ENCODE assay signal across 8 cellular contexts in the genomic region with DNA sequence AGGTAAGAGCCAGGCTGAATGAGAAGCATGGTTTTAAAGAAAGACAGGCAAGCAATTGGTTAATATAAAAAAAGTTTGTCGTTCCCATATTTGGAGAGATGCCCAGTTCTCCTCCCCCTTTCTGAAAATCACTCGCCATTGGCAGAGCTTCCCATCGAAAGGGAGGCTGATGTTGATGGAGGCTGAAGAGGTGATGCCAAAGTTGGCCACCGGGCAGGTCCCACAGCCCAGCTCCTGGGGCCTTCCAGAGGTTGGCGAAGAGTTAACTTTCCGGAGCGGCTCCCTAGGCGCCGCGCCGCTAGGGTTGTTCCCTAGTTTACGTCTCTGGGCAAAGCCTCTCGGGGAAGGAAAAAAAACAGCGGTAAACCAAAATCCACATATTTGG. TPM values are rescaled to one million over a fixed set of nuclear protein-coding genes. Genes with fewer than 3 reads are reported as not detected.
A peak's percentile ranks its signal among the peaks of the same experiment; 100 is the strongest.
DNase-seq lines count a peak whose midpoint lies in the region; ATAC-seq, FAIRE-seq and TF ChIP-seq lines count a peak whose summit lies in the region.

No MANE protein-coding gene starts in this region.

- no peaks in the 10 kb centered on the region for H3K9me3 Mint-ChIP-seq in nephron progenitor cell

- no peak for TF ChIP-seq CTCF in SK-N-SH (IDR thresholded peaks at IDR 0.05)
- no peak for TF ChIP-seq CTCF in fibroblast of lung (conservative IDR thresholded peaks at IDR 0.05 in 1 of 2, IDR thresholded peaks at IDR 0.05 in 1 of 2; ENCODE audit: low read depth in 1 of 2, low read length in 2 of 2)
- no peak for TF ChIP-seq CTCF in nephron progenitor cell (IDR thresholded peaks at IDR 0.05)

- H3K4me1 Mint-ChIP-seq in nephron progenitor cell: peaks cover 19% of the 10 kb centered on the region

- H3K9ac ChIP-seq in HUES64 (ENCODE audit: low read depth, low read length) (peak overlapping the region; percentile 90), SK-N-SH (peak overlapping the region; percentile 69; the same call in 1 of the 2 replicates), fibroblast of lung (ENCODE audit: insufficient read depth, low read length) (no peak overlapping the region)

- H3F3A ChIP-seq in SK-N-SH (replicated peaks; ENCODE audit: insufficient read depth): peaks cover 12% of the 10 kb centered on the region

- no peaks in the 10 kb centered on the region for H3K9me3 ChIP-seq in HUES64 (ENCODE audit: insufficient read depth, low read depth, low read length)
- no peaks in the 10 kb centered on the region for H3K9me3 ChIP-seq in SK-N-SH
- H3K9me3 ChIP-seq in fibroblast of lung (ENCODE audit: control insufficient read depth, insufficient read depth, low read depth, low read length): no peaks in the 10 kb centered on the region
- no peaks in the 10 kb centered on the region for H3K9me3 ChIP-seq in small intestine (ENCODE audit: control insufficient read depth, low read depth)

- H3K27ac ChIP-seq in HUES64 (ENCODE audit: low read depth, low read length) (no peak overlapping the region), SK-N-SH (ENCODE audit: low read depth in 2 of 2, low read length in 1 of 2) (peak overlapping the region in 1 of 2 experiments; percentile 68; a peak in 2 of 4 replicates), fibroblast of lung (ENCODE audit: insufficient read depth, low read length) (no peak overlapping the region), small intestine (ENCODE audit: low read depth in 1 of 2, low read length in 1 of 2) (no peak overlapping the region)

- peak overlapping the region; percentile 83 for H3K4me2 ChIP-seq in SK-N-SH
- peak overlapping the region; percentile 78 for H3K4me2 ChIP-seq in fibroblast of lung (ENCODE audit: extremely low read depth, insufficient read depth, low read length)

- H3K4me3 Mint-ChIP-seq in nephron progenitor cell: peak overlapping the region; percentile 81

- no peaks in the 10 kb centered on the region for H3K79me2 ChIP-seq in SK-N-SH (ENCODE audit: insufficient read depth)
- H3K79me2 ChIP-seq in fibroblast of lung (ENCODE audit: control insufficient read depth, insufficient read depth, low read length): no peaks in the 10 kb centered on the region

- H3K27me3 ChIP-seq in HUES64 (ENCODE audit: insufficient read depth, low read length): peaks cover 22% of the 10 kb centered on the region
- H3K27me3 ChIP-seq in SK-N-SH (ENCODE audit: insufficient read depth): no peaks in the 10 kb centered on the region
- H3K27me3 ChIP-seq in fibroblast of lung (ENCODE audit: control insufficient read depth, insufficient read depth, low read length): no peaks in the 10 kb centered on the region
- H3K27me3 ChIP-seq in small intestine (ENCODE audit: control insufficient read depth in 2 of 2, insufficient read depth in 2 of 2, low read length in 2 of 2): peaks cover 0 to 14% of the 10 kb centered on the region in 2 donors

- no peaks in the 10 kb centered on the region for H3K9me2 ChIP-seq in SK-N-SH

- 5% methylated on average over 14 of the region's 14 CpGs for WGBS in HUES64
- 4% methylated on average over 9 of the region's 14 CpGs for WGBS in SK-N-SH (ENCODE audit: low lambda C conversion rate)
- 1 to 4% (median 2%) methylated on average over 14 of the region's 14 CpGs for WGBS in small intestine, 3 donors

- ATAC-seq in GM18907 (IDR thresholded peaks at IDR 0.05; ENCODE audit: unreplicated experiment): no peak

- CTCF ChIA-PET in SK-N-SH (lab: Yijun Ruan, JAX): interaction anchor here (1.2 to 3.7 kb wide), 2 partner anchors 18 to 31 kb away, joined by 3 to 14 read pairs; no protein-coding TSS in a partner anchor

- peak overlapping the region; percentile 84 for H3K4me3 ChIP-seq in HUES64 (ENCODE audit: low read length)
- peak overlapping the region; percentile 61 to 66 for H3K4me3 ChIP-seq in SK-N-SH (ENCODE audit: low read depth in 2 of 2, low read length in 1 of 2)
- H3K4me3 ChIP-seq in fibroblast of lung (replicated peaks in 1 of 4; ENCODE audit: control extremely low read depth in 1 of 4, insufficient read depth in 1 of 4, low read depth in 3 of 4, low read length in 4 of 4): peak overlapping the region; percentile 47 to 60 (median 53)
- H3K4me3 ChIP-seq in small intestine (ENCODE audit: low read depth in 1 of 2, low read length in 2 of 2): no peak overlapping the region

- FAIRE-seq in small intestine (lab: Jason Lieb, UNC): no peak

- POLR2A ChIA-PET in SK-N-SH (lab: Yijun Ruan, JAX): no interaction called here

- H4K20me1 ChIP-seq in SK-N-SH (ENCODE audit: insufficient read depth): no peaks in the 10 kb centered on the region
- no peaks in the 10 kb centered on the region for H4K20me1 ChIP-seq in fibroblast of lung (ENCODE audit: control insufficient read depth, extremely low read depth, insufficient read depth, low read length)

- no peak for TF ChIP-seq RAD21 in SK-N-SH (IDR thresholded peaks at IDR 0.05; ENCODE audit: low read length)

- peaks cover 19% of the 10 kb centered on the region for H3K27me3 Mint-ChIP-seq in nephron progenitor cell (ENCODE audit: low read depth, poor library complexity)

- DNase-seq in COLO829 (ENCODE audit: low spot score) (peak; percentile 69), SK-N-SH (peak; percentile 57), fibroblast of lung (ENCODE audit: low read depth in 2 of 2) (peak in 1 of 2 donors; percentile 38), nephron progenitor cell (no peak), small intestine (no peak), NCI-H128 (lab: John Stamatoyannopoulos, UW; ENCODE audit: unreplicated experiment) (no peak)

- peaks cover 5% of the 10 kb centered on the region for H3K36me3 Mint-ChIP-seq in nephron progenitor cell (ENCODE audit: low read depth)

- no peaks in the 10 kb centered on the region for H3K36me3 ChIP-seq in HUES64 (ENCODE audit: insufficient read depth, low read length)
- no peaks in the 10 kb centered on the region for H3K36me3 ChIP-seq in SK-N-SH (replicated peaks in 1 of 2; ENCODE audit: control insufficient read depth in 1 of 2, insufficient read depth in 2 of 2, low read length in 1 of 2)
- no peaks in the 10 kb centered on the region for H3K36me3 ChIP-seq in fibroblast of lung (ENCODE audit: control insufficient read depth, insufficient read depth, low read length)
- H3K36me3 ChIP-seq in small intestine (ENCODE audit: control insufficient read depth in 2 of 2, insufficient read depth in 2 of 2, low read length in 2 of 2): no peaks in the 10 kb centered on the region

- H3K4me1 ChIP-seq in HUES64 (ENCODE audit: insufficient read depth, low read length): peaks cover 11% of the 10 kb centered on the region; the same call in 1 of the 2 replicates
- H3K4me1 ChIP-seq in SK-N-SH (ENCODE audit: control insufficient read depth in 1 of 2, insufficient read depth in 2 of 2, low read depth in 1 of 2, low read length in 1 of 2): peaks cover 0 to 14% of the 10 kb centered on the region in 2 experiments; a peak in 2 of 4 replicates
- H3K4me1 ChIP-seq in fibroblast of lung (ENCODE audit: control insufficient read depth, extremely low read depth, insufficient read depth, low read length): no peaks in the 10 kb centered on the region
- H3K4me1 ChIP-seq in small intestine (ENCODE audit: control insufficient read depth in 2 of 2, insufficient read depth in 1 of 2, low read depth in 1 of 2, low read length in 1 of 2): no peaks in the 10 kb centered on the region

- H3K27ac Mint-ChIP-seq in nephron progenitor cell: no peak overlapping the region

- H2AFZ ChIP-seq in SK-N-SH (ENCODE audit: low read depth) (peak overlapping the region; percentile 94), fibroblast of lung (ENCODE audit: low read length) (peak overlapping the region; percentile 48)

- TF ChIP-seq EP300 in SK-N-SH (IDR thresholded peaks at IDR 0.05; ENCODE audit: borderline replicate concordance in 1 of 2, low read depth in 1 of 2, low read length in 1 of 2): no peak

TF ChIP-seq in SK-N-SH, 30 proteins besides CTCF, POLR2A, EP300 and RAD21 (continues in another document):
- TF ChIP-seq, protein P1, sequence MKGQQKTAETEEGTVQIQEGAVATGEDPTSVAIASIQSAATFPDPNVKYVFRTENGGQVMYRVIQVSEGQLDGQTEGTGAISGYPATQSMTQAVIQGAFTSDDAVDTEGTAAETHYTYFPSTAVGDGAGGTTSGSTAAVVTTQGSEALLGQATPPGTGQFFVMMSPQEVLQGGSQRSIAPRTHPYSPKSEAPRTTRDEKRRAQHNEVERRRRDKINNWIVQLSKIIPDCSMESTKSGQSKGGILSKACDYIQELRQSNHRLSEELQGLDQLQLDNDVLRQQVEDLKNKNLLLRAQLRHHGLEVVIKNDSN (IDR thresholded peaks at IDR 0.05; ENCODE audit: borderline replicate concordance, low read depth): no peak
- TF ChIP-seq, protein P2, sequence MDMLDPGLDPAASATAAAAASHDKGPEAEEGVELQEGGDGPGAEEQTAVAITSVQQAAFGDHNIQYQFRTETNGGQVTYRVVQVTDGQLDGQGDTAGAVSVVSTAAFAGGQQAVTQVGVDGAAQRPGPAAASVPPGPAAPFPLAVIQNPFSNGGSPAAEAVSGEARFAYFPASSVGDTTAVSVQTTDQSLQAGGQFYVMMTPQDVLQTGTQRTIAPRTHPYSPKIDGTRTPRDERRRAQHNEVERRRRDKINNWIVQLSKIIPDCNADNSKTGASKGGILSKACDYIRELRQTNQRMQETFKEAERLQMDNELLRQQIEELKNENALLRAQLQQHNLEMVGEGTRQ (IDR thresholded peaks at IDR 0.05; ENCODE audit: borderline replicate concordance, low read depth, low read length): no peak
- TF ChIP-seq TAF1 (IDR thresholded peaks at IDR 0.05; ENCODE audit: borderline replicate concordance, low read depth, low read length) (no peak), POLR2AphosphoS5 (IDR thresholded peaks at IDR 0.05; ENCODE audit: low read depth, low read length) (peak; percentile 21; the same call in 1 of the 2 replicates)

RNA-seq across cellular contexts. Expression of gene PCOLCE2, which starts 0.8 kb away (rescaled TPM):
- 10.5 TPM for polyA plus RNA-seq in HUES64 (2013, experiment 1 of 2)
- 11.3 TPM for polyA plus RNA-seq in HUES64 (2013, experiment 2 of 2)
- 22.2 and 25.4 TPM in 2 replicates for polyA plus RNA-seq in SK-N-SH (2012; rRNA removed)
- polyA plus RNA-seq in SK-N-SH (2012; cell fraction: cytosol; rRNA removed): 26.6 and 26.8 TPM in 2 replicates
- polyA plus RNA-seq in SK-N-SH (2012; cell fraction: nucleus; rRNA removed): 15.3 and 18.2 TPM in 2 replicates
- 6.7 and 26.3 TPM in 2 replicates for total RNA-seq in fibroblast of lung
- 4.8 and 16.1 TPM in 2 replicates for polyA plus RNA-seq in fibroblast of lung
- 4.1 and 13.3 TPM in 2 replicates for polyA plus RNA-seq in fibroblast of lung (2012)
- 12.6 TPM in 1 of 2 replicates, not detected in the other for polyA minus RNA-seq in fibroblast of lung (ENCODE audit: low replicate concordance)
- polyA plus RNA-seq in small intestine: 1 to 10 TPM in 2 of 3 donors, not detected in 1; 2.2 to 6.1 TPM

Comparison
In these comparisons a context has a peak if more than half of its experiments do, and no peak if none do; other contexts are left out.
1. DNase-seq: peak in COLO829 (single experiment) and SK-N-SH (single experiment); none in nephron progenitor cell (single experiment), small intestine (single experiment) and NCI-H128 (single experiment).
2. H3K4me3 ChIP-seq: peak in HUES64 (single experiment), SK-N-SH (2 of 2) and fibroblast of lung (4 of 4); none in small intestine (0 of 2).